Comparison of ENCODE assay signal across 7 cellular contexts in the genomic region with DNA sequence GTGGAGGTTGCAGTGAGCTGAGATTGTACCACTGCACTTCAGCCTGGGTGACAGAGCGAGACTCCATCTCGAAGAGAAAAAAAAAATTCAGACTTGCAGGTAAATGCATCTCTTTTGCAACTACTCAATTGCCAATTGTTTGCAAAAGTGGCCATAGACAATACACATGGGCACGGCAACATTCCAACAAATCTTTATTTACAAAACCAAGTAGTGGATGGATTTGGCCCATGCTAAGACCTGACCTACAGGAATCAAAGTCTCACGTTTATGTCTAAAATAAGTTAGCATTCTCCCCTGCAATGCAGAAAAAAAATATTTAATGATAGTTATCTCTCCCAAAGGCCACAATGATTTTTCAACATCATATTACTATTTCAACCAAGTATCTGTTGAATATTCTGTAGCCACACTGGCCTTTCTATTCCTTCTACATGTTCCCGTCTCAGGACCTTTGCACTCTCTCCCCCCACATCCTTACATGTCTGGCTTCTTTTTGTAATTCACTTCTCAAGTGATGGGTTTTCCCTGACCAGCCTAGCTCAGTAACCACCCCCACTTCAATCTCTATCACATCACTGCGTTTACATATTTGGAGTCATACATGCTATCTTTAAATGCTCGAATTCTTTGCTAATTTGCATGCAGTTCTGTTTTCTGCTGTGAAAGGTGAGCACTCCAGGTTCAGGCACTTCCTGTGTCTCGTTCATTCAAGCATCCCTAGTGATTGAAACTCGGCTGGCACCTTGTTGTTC. TPM values are rescaled to one million over a fixed set of nuclear protein-coding genes. Genes with fewer than 3 reads are reported as not detected.
A peak's percentile ranks its signal among the peaks of the same experiment; 100 is the strongest.
DNase-seq lines count a peak whose midpoint lies in the region; ATAC-seq and TF ChIP-seq lines count a peak whose summit lies in the region.

No MANE protein-coding gene starts in this region.

- H3K36me3 Mint-ChIP-seq in T-cell = peaks cover 27% of the 10 kb centered on the region

- no peaks in the 10 kb centered on the region for H3K27me3 ChIP-seq in smooth muscle cell (ENCODE audit: low read depth)

- ATAC-seq in HG02763 (IDR thresholded peaks at IDR 0.05; ENCODE audit: unreplicated experiment) (peak; percentile 52), T-cell (replicated peaks in 1 of 4) (peak; percentile 54 to 68 (median 64)), GM19397 (IDR thresholded peaks at IDR 0.05; ENCODE audit: unreplicated experiment) (no peak)

- H2AFZ ChIP-seq in smooth muscle cell (ENCODE audit: low read depth) = no peak overlapping the region

- H3K4me3 ChIP-seq in smooth muscle cell = no peak overlapping the region

- TF ChIP-seq CTCF in smooth muscle cell (IDR thresholded peaks at IDR 0.05; ENCODE audit: borderline replicate concordance, insufficient read depth, poor library complexity, severe bottlenecking) = no peak

- peaks cover 67 to 80% (median 79%) of the 10 kb centered on the region in 3 donors for H3K4me1 Mint-ChIP-seq in T-cell

- peak overlapping the region; percentile 89 for H3K27ac Mint-ChIP-seq in T-cell

- no peaks in the 10 kb centered on the region for H3K36me3 ChIP-seq in smooth muscle cell (ENCODE audit: low read depth)

- H3K79me2 ChIP-seq in smooth muscle cell (ENCODE audit: low read depth) = peaks cover 50% of the 10 kb centered on the region

- H3K27ac ChIP-seq in smooth muscle cell (ENCODE audit: low read depth) = peak overlapping the region; percentile 36

- no peaks in the 10 kb centered on the region for H3K27me3 Mint-ChIP-seq in T-cell

- 83% methylated on average over 9 of the region's 9 CpGs for WGBS in smooth muscle cell (ENCODE audit: low lambda C conversion rate)

- CTCF ChIA-PET in T-cell (lab: Charles Lee) = interaction anchor here in 1 of 2 donors (1.1 kb wide), 1 partner anchor 100 kb away, joined by 3 read pairs; no protein-coding TSS in a partner anchor

- peak; percentile 39 for DNase-seq in GM19238 (ENCODE audit: insufficient read length, low spot score)
- peak in 11 of 34 experiments; percentile 8 to 51 (median 24) for DNase-seq in T-cell
- DNase-seq in smooth muscle cell (lab: John Stamatoyannopoulos, UW; ENCODE audit: unreplicated experiment) = no peak
- no peak for DNase-seq in effector CD4-positive, alpha-beta T cell
- no peak for DNase-seq in NOMO-1 treated with DMSO at 0.1 percent for 48 hours (lab: John Stamatoyannopoulos, UW; ENCODE audit: unreplicated experiment)

- no peaks in the 10 kb centered on the region for H4K20me1 ChIP-seq in smooth muscle cell (ENCODE audit: low read depth)

- POLR2A ChIA-PET in T-cell (lab: Charles Lee) = interaction anchor here in 1 of 2 donors (0.5 to 0.9 kb wide), 2 partner anchors 12 to 40 kb away, joined by 3 to 4 read pairs; no protein-coding TSS in a partner anchor

- H3K9me3 Mint-ChIP-seq in T-cell = no peaks in the 10 kb centered on the region

- no peaks in the 10 kb centered on the region for H3K9me3 ChIP-seq in smooth muscle cell (replicated peaks; ENCODE audit: low read depth)

- H3K4me2 ChIP-seq in smooth muscle cell = peak overlapping the region; percentile 45

- peak overlapping the region; percentile 10 to 55 (median 28) for H3K4me3 Mint-ChIP-seq in T-cell

- H3K4me1 ChIP-seq in smooth muscle cell (ENCODE audit: low read depth) = no peaks in the 10 kb centered on the region

- H3K9ac ChIP-seq in smooth muscle cell (ENCODE audit: low read depth) = no peak overlapping the region

- peaks cover 26% of the 10 kb centered on the region for H3F3A ChIP-seq in smooth muscle cell (ENCODE audit: low read depth)

RNA-seq across cellular contexts. Expression of a gene that starts 54.2 kb away (rescaled TPM):
- total RNA-seq in T-cell (100 to 1,000 TPM; 166 to 211 (median 182) TPM), smooth muscle cell (17.2 and 23.8 TPM in 2 replicates)
- polyA plus RNA-seq in smooth muscle cell = 17.1 and 25.4 TPM in 2 replicates
